8 cellular contexts compared by ENCODE assay signal in the genomic region with DNA sequence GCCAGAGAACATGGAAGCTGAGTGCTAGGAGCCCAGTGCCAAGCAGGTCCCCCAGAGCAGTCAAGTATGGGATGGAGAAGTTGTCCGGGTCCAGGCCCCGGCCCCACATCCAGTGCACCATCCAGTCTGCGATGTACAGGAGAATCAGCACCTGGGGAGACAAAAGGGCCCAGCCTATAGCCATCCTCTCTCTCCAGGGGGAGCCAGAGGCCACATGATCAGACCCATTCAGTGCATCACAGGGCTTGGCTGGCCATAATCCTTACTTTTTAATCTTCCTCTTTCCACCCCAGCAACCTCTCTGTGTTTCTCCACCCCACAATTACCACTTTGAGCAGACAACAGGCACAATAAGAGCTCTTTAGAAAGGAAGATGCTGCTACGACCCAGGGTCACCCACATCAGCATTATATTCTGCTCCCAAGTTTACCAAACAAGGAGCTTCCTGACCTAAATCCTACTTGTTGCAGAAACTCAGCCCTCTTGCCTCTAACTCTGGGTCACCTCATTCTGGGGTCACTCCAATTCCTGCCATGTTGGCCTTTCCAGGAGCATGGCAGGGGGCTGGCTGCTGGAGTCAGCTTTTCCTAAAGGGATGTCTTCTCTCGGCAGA. TPM values are rescaled to one million over a fixed set of nuclear protein-coding genes. Genes with fewer than 3 reads are reported as not detected.
DNase-seq lines count a peak whose midpoint lies in the region; ATAC-seq, FAIRE-seq and TF ChIP-seq lines count a peak whose summit lies in the region.

No MANE protein-coding gene starts in this region.

- H3K27ac ChIP-seq in A549 (no peak overlapping the region), heart left ventricle (peak overlapping the region in 4 of 12 donors; percentile 1 to 25 (median 10))

- TF ChIP-seq POLR2A in A549 (IDR thresholded peaks at IDR 0.05; ENCODE audit: low read length) (no peak), heart left ventricle (IDR thresholded peaks at IDR 0.05) (no peak), lower leg skin (IDR thresholded peaks at IDR 0.05) (no peak)

- H3K4me3 ChIP-seq in A549 (no peak overlapping the region), GM12875 (ENCODE audit: low read depth, low read length) (no peak overlapping the region), heart left ventricle (no peak overlapping the region), lower leg skin (ENCODE audit: low read depth, poor library complexity, severe bottlenecking) (no peak overlapping the region)

- H3K27me3 Mint-ChIP-seq in activated naive CD8-positive, alpha-beta T cell treated with anti-CD3 and anti-CD28 coated beads for 36 hours, result no peaks in the 10 kb centered on the region

- intact Hi-C loops in heart left ventricle (cut with DNase I) (loop anchor here (1.0 to 10.0 kb wide), 9 partner anchors 116 to 316 kb away; no protein-coding TSS in a partner anchor), lower leg skin (cut with DNase I; ENCODE audit: low total_unique reads) (loop anchor here (5.0 kb wide), 1 partner anchor 186 kb away; no protein-coding TSS in a partner anchor)

- no peaks in the 10 kb centered on the region for H3K27me3 ChIP-seq in heart left ventricle

- no peak overlapping the region for H3K4me2 ChIP-seq in A549

- no peak for FAIRE-seq in A549 (lab: Jason Lieb, UNC)

- H3K4me1 Mint-ChIP-seq in activated naive CD8-positive, alpha-beta T cell treated with anti-CD3 and anti-CD28 coated beads for 36 hours, result no peaks in the 10 kb centered on the region

- H3K4me3 Mint-ChIP-seq in activated naive CD8-positive, alpha-beta T cell treated with anti-CD3 and anti-CD28 coated beads for 36 hours, result no peak overlapping the region

- no peaks in the 10 kb centered on the region for H3K9me3 Mint-ChIP-seq in activated naive CD8-positive, alpha-beta T cell treated with anti-CD3 and anti-CD28 coated beads for 36 hours

- CTCF ChIA-PET in A549 (lab: Yijun Ruan, JAX), result interaction anchor here (0.5 to 17.3 kb wide), 68 partner anchors 8 to 346 kb away, joined by 3 to 371 read pairs (median 5); partner anchors contain the start of genes RAB29, SLC26A9 and SLC41A1

- H3K36me3 Mint-ChIP-seq in activated naive CD8-positive, alpha-beta T cell treated with anti-CD3 and anti-CD28 coated beads for 36 hours, result peaks cover 8% of the 10 kb centered on the region

- TF ChIP-seq EP300 in A549 (IDR thresholded peaks at IDR 0.05), result no peak
- TF ChIP-seq EP300 in Ishikawa (IDR thresholded peaks at IDR 0.05; ENCODE audit: borderline replicate concordance), result no peak

- H3K36me3 ChIP-seq in heart left ventricle, result peaks cover 0 to 81% (median 69%) of the 10 kb centered on the region in 9 donors

- WGBS in A549 (ENCODE audit: missing lambda C conversion rate), result 44% methylated on average over 5 of the region's 5 CpGs
- 39 to 60% (median 47%) methylated on average over 3 to 5 of the region's 5 CpGs for WGBS in heart left ventricle, 4 donors
- WGBS in lower leg skin, 2 donors, result 61 to 79% methylated on average over 5 of the region's 5 CpGs

- H3K4me1 ChIP-seq in A549 (no peaks in the 10 kb centered on the region), heart left ventricle (peaks cover 0 to 23% (median 1%) of the 10 kb centered on the region in 12 donors)

- TF ChIP-seq RAD21 in A549 (conservative IDR thresholded peaks at IDR 0.05 in 1 of 2, IDR thresholded peaks at IDR 0.05 in 1 of 2) (peak; percentile 95 to 98), Ishikawa (IDR thresholded peaks at IDR 0.05; ENCODE audit: low read depth) (peak; percentile 90)

- no peak overlapping the region for H3K27ac Mint-ChIP-seq in activated naive CD8-positive, alpha-beta T cell treated with anti-CD3 and anti-CD28 coated beads for 36 hours

- DNase-seq in A549 (ENCODE audit: low read depth in 1 of 2, low spot score in 1 of 2) (peak; percentile 49 to 83), RPMI7951 (ENCODE audit: low read depth) (peak; percentile 40), heart left ventricle (peak in 3 of 5 donors; percentile 60 to 69 (median 61)), retina (peak; percentile 52), lower leg skin (ENCODE audit: low spot score in 2 of 2) (no peak)
- DNase-seq in activated naive CD8-positive, alpha-beta T cell treated with anti-CD3 and anti-CD28 coated beads for 36 hours, result peak; percentile 49

- POLR2A ChIA-PET in A549 (lab: Yijun Ruan, JAX), result interaction anchor here (0.6 to 1.1 kb wide), 2 partner anchors 52 to 185 kb away, joined by 3 read pairs; no protein-coding TSS in a partner anchor

- no peaks in the 10 kb centered on the region for H3K9me3 ChIP-seq in A549
- H3K9me3 ChIP-seq in heart left ventricle, result no peaks in the 10 kb centered on the region

- TF ChIP-seq CTCF in A549 (IDR thresholded peaks at IDR 0.05) (peak; percentile 90), GM12875 (IDR thresholded peaks at IDR 0.05; ENCODE audit: borderline replicate concordance, insufficient read depth, low read depth, low read length) (peak; percentile 96), heart left ventricle (IDR thresholded peaks at IDR 0.05) (peak; percentile 49 to 82 (median 74)), lower leg skin (IDR thresholded peaks at IDR 0.05) (no peak)

- ATAC-seq in A549, result peak; percentile 96 to 99
- peak; percentile 55 to 71 (median 62) for ATAC-seq in heart left ventricle

TF ChIP-seq in A549, 52 proteins besides CTCF, POLR2A, EP300 and RAD21:
- no peak for TF ChIP-seq CBX2 (IDR thresholded peaks at IDR 0.05; ENCODE audit: borderline replicate concordance, low read depth)
- TF ChIP-seq SMC3 (IDR thresholded peaks at IDR 0.05), result peak; percentile 87

TF ChIP-seq in Ishikawa, 13 proteins besides CTCF, POLR2A, EP300 and RAD21 (continues in another document):
- TF ChIP-seq, protein P1, sequence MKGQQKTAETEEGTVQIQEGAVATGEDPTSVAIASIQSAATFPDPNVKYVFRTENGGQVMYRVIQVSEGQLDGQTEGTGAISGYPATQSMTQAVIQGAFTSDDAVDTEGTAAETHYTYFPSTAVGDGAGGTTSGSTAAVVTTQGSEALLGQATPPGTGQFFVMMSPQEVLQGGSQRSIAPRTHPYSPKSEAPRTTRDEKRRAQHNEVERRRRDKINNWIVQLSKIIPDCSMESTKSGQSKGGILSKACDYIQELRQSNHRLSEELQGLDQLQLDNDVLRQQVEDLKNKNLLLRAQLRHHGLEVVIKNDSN (IDR thresholded peaks at IDR 0.05), result no peak
- TF ChIP-seq NFIC (IDR thresholded peaks at IDR 0.05) (no peak), CEBPB (IDR thresholded peaks at IDR 0.05) (no peak), EGR1 (IDR thresholded peaks at IDR 0.05) (no peak), ZBTB7A (IDR thresholded peaks at IDR 0.05; ENCODE audit: low read depth) (no peak), CREB1 (IDR thresholded peaks at IDR 0.05; ENCODE audit: low read depth) (no peak), TEAD4 (IDR thresholded peaks at IDR 0.05) (no peak), TCF12 (IDR thresholded peaks at IDR 0.05; ENCODE audit: low read depth) (no peak)

RNA-seq across cellular contexts. Expression of gene RAB29, which starts 16.4 kb away (rescaled TPM):
- polyA plus RNA-seq in A549 (2011; rRNA removed) (9.8 and 13.2 TPM in 2 replicates), A549 (2017; fragmentation: RNase III; extraction: RNeasy Plus Mini Kit Qiagen cat#74134 plus additional on column Dnase treatment) (12.9 to 17.9 TPM (median 14.8 TPM) in 3 replicates), heart left ventricle (10 to 100 TPM in 1 of 2 donors, 1 to 10 TPM in 1; 6.5 to 13.1 TPM)
- polyA plus RNA-seq in A549 (2012; cell fraction: cytosol; rRNA removed), result 5.3 and 6.8 TPM in 2 replicates
- polyA plus RNA-seq in A549 (2012; cell fraction: nucleus; rRNA removed), result 3.8 and 5.1 TPM in 2 replicates
- polyA minus RNA-seq in A549 (2011; rRNA and poly(A)+ RNA removed), result 5.8 and 6.9 TPM in 2 replicates
- total RNA-seq in RPMI7951 (2014; rRNA removed; shearing (Covaris generic)), result 14.6 and 15.1 TPM in 2 replicates
- total RNA-seq in activated naive CD8-positive, alpha-beta T cell treated with anti-CD3 and anti-CD28 coated beads for 36 hours, result 10 to 100 TPM; 31.0 to 31.7 TPM
- total RNA-seq in heart left ventricle (10 to 100 TPM; 13.8 to 26.0 (median 16.6) TPM), lower leg skin (10 to 100 TPM in 2 of 4 donors, 1 to 10 TPM in 2; 5.3 to 11.5 (median 9.8) TPM)

RNA-seq across cellular contexts. Expression of gene SLC41A1, which starts 21.3 kb away (rescaled TPM):
- polyA plus RNA-seq in A549 (2011; rRNA removed) (23.5 and 26.0 TPM in 2 replicates), A549 (2017; fragmentation: RNase III; extraction: RNeasy Plus Mini Kit Qiagen cat#74134 plus additional on column Dnase treatment) (25.6 to 26.4 TPM (median 26.1 TPM) in 3 replicates), heart left ventricle (100 to 1,000 TPM; 146 to 198 TPM)
- 15.8 and 19.9 TPM in 2 replicates for polyA plus RNA-seq in A549 (2012; cell fraction: cytosol; rRNA removed)
- polyA plus RNA-seq in A549 (2012; cell fraction: nucleus; rRNA removed), result 17.8 and 21.6 TPM in 2 replicates
- polyA minus RNA-seq in A549 (2011; rRNA and poly(A)+ RNA removed), result 13.3 and 14.4 TPM in 2 replicates
- total RNA-seq in RPMI7951 (2014; rRNA removed; shearing (Covaris generic)), result 7.8 and 10.2 TPM in 2 replicates
- total RNA-seq in activated naive CD8-positive, alpha-beta T cell treated with anti-CD3 and anti-CD28 coated beads for 36 hours, result 10 to 100 TPM; 31.5 to 31.6 TPM
- total RNA-seq in heart left ventricle (100 to 1,000 TPM; 247 to 442 (median 333) TPM), lower leg skin (10 to 100 TPM; 12.8 to 22.0 (median 15.8) TPM)

RNA-seq across cellular contexts. Expression of gene NUCKS1, which starts 41.7 kb away (rescaled TPM):
- 134 and 190 TPM in 2 replicates for polyA plus RNA-seq in A549 (2011; rRNA removed)
- polyA plus RNA-seq in A549 (2012; cell fraction: cytosol; rRNA removed), result 23.1 and 26.2 TPM in 2 replicates
- 8.1 and 17.0 TPM in 2 replicates for polyA plus RNA-seq in A549 (2012; cell fraction: nucleus; rRNA removed)
- 132 to 141 TPM (median 141 TPM) in 3 replicates for polyA plus RNA-seq in A549 (2017; fragmentation: RNase III; extraction: RNeasy Plus Mini Kit Qiagen cat#74134 plus additional on column Dnase treatment)
- polyA minus RNA-seq in A549 (2011; rRNA and poly(A)+ RNA removed), result 145 and 159 TPM in 2 replicates
- 154 and 176 TPM in 2 replicates for total RNA-seq in RPMI7951 (2014; rRNA removed; shearing (Covaris generic))
- total RNA-seq in activated naive CD8-positive, alpha-beta T cell treated with anti-CD3 and anti-CD28 coated beads for 36 hours, result 100 to 1,000 TPM; 174 TPM
- 100 to 1,000 TPM in 8 of 9 donors, 10 to 100 TPM in 1; 83.8 to 240 (median 198) TPM for total RNA-seq in heart left ventricle
- polyA plus RNA-seq in heart left ventricle, result 10 to 100 TPM; 73.4 to 75.3 TPM
- 100 to 1,000 TPM in 1 of 4 donors, 10 to 100 TPM in 3; 49.5 to 143 (median 66.0) TPM for total RNA-seq in lower leg skin

RNA-seq across cellular contexts. Expression of gene PM20D1, which starts 58.3 kb away (rescaled TPM):
- not detected in 2 replicates for polyA plus RNA-seq in A549 (2011; rRNA removed)
- polyA plus RNA-seq in A549 (2012; cell fraction: cytosol; rRNA removed), result not detected in 2 replicates
- polyA plus RNA-seq in A549 (2012; cell fraction: nucleus; rRNA removed), result not detected in 2 replicates
- polyA plus RNA-seq in A549 (2017; fragmentation: RNase III; extraction: RNeasy Plus Mini Kit Qiagen cat#74134 plus additional on column Dnase treatment), result not detected in 3 replicates
- polyA minus RNA-seq in A549 (2011; rRNA and poly(A)+ RNA removed), result not detected in 2 replicates
- total RNA-seq in RPMI7951 (2014; rRNA removed; shearing (Covaris generic)), result not detected in 2 replicates
- under 1 TPM; 0.20 to 0.25 TPM for total RNA-seq in activated naive CD8-positive, alpha-beta T cell treated with anti-CD3 and anti-CD28 coated beads for 36 hours
- total RNA-seq in heart left ventricle, result 1 to 10 TPM in 2 of 9 donors, under 1 TPM in 6, not detected in 1; 0.45 to 1.4 (median 0.78) TPM
- under 1 TPM; 0.28 to 0.65 TPM for polyA plus RNA-seq in heart left ventricle
- 10 to 100 TPM in 3 of 4 donors, 1 to 10 TPM in 1; 6.5 to 89.1 (median 35.0) TPM for total RNA-seq in lower leg skin

Comparison
In these comparisons a context has a peak if more than half of its experiments do, and no peak if none do; other contexts are left out.
1. DNase-seq: peak in A549 (2 of 2), RPMI7951 (single experiment), activated naive CD8-positive, alpha-beta T cell treated with anti-CD3 and anti-CD28 coated beads for 36 hours (single experiment), heart left ventricle (3 of 5) and retina (single experiment); none in lower leg skin (0 of 2).
2. CTCF ChIP-seq: peak in A549 (single experiment), GM12875 (single experiment) and heart left ventricle (12 of 12); none in lower leg skin (0 of 3).
3. RNA of gene SLC41A1, which starts 21.3 kb away (total RNA-seq): 247 to 442 TPM in heart left ventricle; 31.5 to 31.6 TPM in activated naive CD8-positive, alpha-beta T cell treated with anti-CD3 and anti-CD28 coated beads for 36 hours, 12.8 to 22.0 TPM in lower leg skin and 7.8 to 10.2 TPM in RPMI7951; every median in the first group is over 4 times any median in the second.